Comparison of ENCODE assay signal across 26 cellular contexts in the genomic region with DNA sequence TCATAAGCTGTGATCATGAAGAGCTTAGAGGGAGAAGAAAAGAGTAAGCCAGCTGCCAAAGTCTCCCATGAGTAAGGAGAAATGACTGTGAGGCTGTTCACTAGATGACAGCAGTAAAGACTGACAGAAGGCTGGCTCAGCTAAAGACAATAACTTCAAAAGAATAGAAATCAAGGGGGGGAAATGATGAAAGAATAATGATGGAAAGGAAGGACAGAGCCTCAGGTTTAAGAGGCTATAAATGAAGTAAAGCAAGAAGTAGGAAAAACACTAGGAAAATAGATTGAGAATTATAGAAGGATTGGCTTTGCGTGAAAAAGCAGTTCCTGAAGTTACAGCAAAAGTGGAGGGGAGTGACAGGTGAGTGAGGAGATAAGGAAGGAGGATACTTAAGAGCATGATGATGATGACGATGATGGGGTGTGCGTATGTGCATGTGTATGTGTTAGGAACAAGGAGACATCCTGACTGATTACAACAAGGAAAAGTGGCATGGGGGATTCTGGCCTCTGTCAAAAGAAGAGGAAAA. TPM values are rescaled to one million over a fixed set of nuclear protein-coding genes. Genes with fewer than 3 reads are reported as not detected.
DNase-seq lines count a peak whose midpoint lies in the region; ATAC-seq, FAIRE-seq and TF ChIP-seq lines count a peak whose summit lies in the region.
"Had no signal": no experiment of that assay in that cellular context is flagged by ENCODE, and none has a peak within 500 bp of the region (broad histone marks: within the 10 kb centered on the region; RNA-seq: fewer than 3 reads in every experiment).

No MANE protein-coding gene starts in this region.

- TF ChIP-seq POLR2A in H54 (IDR thresholded peaks at IDR 0.05; ENCODE audit: low read depth, low read length): no peak

- peaks cover 34% of the 10 kb centered on the region for H3K79me2 ChIP-seq in DND-41 (ENCODE audit: insufficient read depth, low read length)

- no peaks in the 10 kb centered on the region for H3K4me1 ChIP-seq in DND-41 (ENCODE audit: insufficient read depth, low read length)
- H3K4me1 ChIP-seq: Caco-2, pancreas, stomach had no signal

- H4K20me1 ChIP-seq in DND-41 (ENCODE audit: insufficient read depth, low read length): no peaks in the 10 kb centered on the region

- no peak overlapping the region for H3K4me3 ChIP-seq in DND-41 (ENCODE audit: low read depth in 1 of 2, low read length in 2 of 2)
- H3K4me3 ChIP-seq in fibroblast of mammary gland (ENCODE audit: control insufficient read depth, low read depth, low read length): no peak overlapping the region
- H3K4me3 ChIP-seq: dorsolateral prefrontal cortex, pancreas, stomach, transverse colon had no signal

- no peaks in the 10 kb centered on the region for H3K9me3 ChIP-seq in DND-41 (ENCODE audit: insufficient read depth, low read length, severe bottlenecking)
- H3K9me3 ChIP-seq: Caco-2, pancreas, stomach, transverse colon had no signal

- H2AFZ ChIP-seq in DND-41 (ENCODE audit: low read depth, low read length): no peak overlapping the region

- no peak for FAIRE-seq in H54 (lab: Jason Lieb, UNC)
- FAIRE-seq: H1, pancreas had no signal

- TF ChIP-seq CTCF in DND-41 (IDR thresholded peaks at IDR 0.05; ENCODE audit: borderline replicate concordance, extremely low read depth, low read length, poor library complexity, severe bottlenecking): no peak
- TF ChIP-seq CTCF in fibroblast of mammary gland (conservative IDR thresholded peaks at IDR 0.05; ENCODE audit: control insufficient read depth, insufficient read depth, low read depth, low read length): no peak

- H3K27ac ChIP-seq in DND-41 (ENCODE audit: low read length): no peak overlapping the region
- H3K27ac ChIP-seq: brain microvascular endothelial cell, pancreas, stomach, transverse colon had no signal

- peaks cover 18% of the 10 kb centered on the region; the same call in 1 of the 2 replicates for H3K36me3 ChIP-seq in DND-41 (ENCODE audit: insufficient read depth, low read length)
- H3K36me3 ChIP-seq: brain microvascular endothelial cell, pancreas, transverse colon had no signal

- ATAC-seq in DND-41 (ENCODE audit: insufficient read depth, low read depth) (peak; percentile 49; the same call in 2 of the 3 replicates), HG02759 (IDR thresholded peaks at IDR 0.05; ENCODE audit: unreplicated experiment) (no peak)
- ATAC-seq: left lobe of liver, pancreas, right cardiac atrium, T-cell had no signal

- H3K4me2 ChIP-seq in DND-41 (ENCODE audit: insufficient read depth, low read length): no peak overlapping the region

- DNase-seq in DND-41 (no peak), LHCN-M2 (ENCODE audit: low read depth) (peak; percentile 5), fibroblast of mammary gland (ENCODE audit: low read depth) (peak; percentile 7), stromal cell of bone marrow (ENCODE audit: low read depth) (peak; percentile 12), NCI-H1694 (lab: John Stamatoyannopoulos, UW) (no peak), H54 (ENCODE audit: insufficient read length, low spot score) (no peak)
- DNase-seq: activated CD4-positive, alpha-beta T cell treated with anti-CD3 and anti-CD28 coated beads, Interleukin-2, amount 10 ng/mL, durations not matched to agents 7 days and 5 days; amygdala; brain microvascular endothelial cell; C1 segment of cervical spinal cord; Caco-2; DMS79; dorsolateral prefrontal cortex; GF-D8; immature natural killer cell; NCI-H1436; OCI-M1; pancreas; right cardiac atrium; stomach; T-cell; transverse colon had no signal

- no peaks in the 10 kb centered on the region for H3K27me3 ChIP-seq in DND-41 (ENCODE audit: insufficient read depth, low read length, poor library complexity)
- H3K27me3 ChIP-seq: brain microvascular endothelial cell, dorsolateral prefrontal cortex, pancreas, stomach, transverse colon had no signal

- H3K9ac ChIP-seq in DND-41 (ENCODE audit: low read depth, low read length): no peak overlapping the region

RNA-seq across cellular contexts. Expression of a gene that starts 48.2 kb away (rescaled TPM):
- total RNA-seq in LHCN-M2 (2014; rRNA removed): 125 TPM in 2 replicates
- polyA plus RNA-seq in LHCN-M2 (2012): 42.8 TPM

RNA-seq across cellular contexts. Expression of a gene that starts 56.5 kb away (rescaled TPM):
- total RNA-seq in LHCN-M2 (2014; rRNA removed): 0.06 TPM in 1 of 2 replicates, not detected in the other
- polyA plus RNA-seq in LHCN-M2 (2012): not detected
- total RNA-seq: NCI-H460 had no signal

Comparison
In these comparisons a context has a peak if more than half of its experiments do, and no peak if none do; other contexts are left out.
1. DNase-seq: peak in LHCN-M2 (single experiment), fibroblast of mammary gland (single experiment) and stromal cell of bone marrow (single experiment); none in DND-41 (single experiment), NCI-H1694 (single experiment) and H54 (single experiment).